In the genomic region with DNA sequence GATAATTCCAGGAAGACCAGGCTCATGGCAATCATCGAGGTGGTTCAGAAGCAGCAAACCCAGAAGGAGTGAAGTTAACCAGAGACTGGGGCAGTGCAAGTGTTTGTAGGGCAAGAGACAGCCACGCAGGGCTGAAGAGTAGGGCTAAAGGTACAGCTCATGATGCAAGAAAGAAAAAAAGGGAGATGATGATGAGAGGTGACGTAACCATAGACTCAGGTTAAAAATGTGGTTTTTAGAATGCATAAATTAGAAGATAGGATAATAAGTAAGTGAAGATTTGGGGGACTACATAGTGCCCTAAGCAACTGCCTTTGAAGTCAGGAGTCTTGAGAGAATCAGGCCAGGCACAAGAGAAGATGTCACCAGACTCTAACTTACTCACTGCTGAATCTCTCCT, we compare ENCODE assay signal across 33 cellular contexts. TPM values are rescaled to one million over a fixed set of nuclear protein-coding genes. Genes with fewer than 3 reads are reported as not detected.
"Had no signal": no experiment of that assay in that cellular context is flagged by ENCODE, and none has a peak within 500 bp of the region (broad histone marks: within the 10 kb centered on the region; RNA-seq: fewer than 3 reads in every experiment).

No MANE protein-coding gene starts in this region.

- H3K4me1 Mint-ChIP-seq: mesothelial cell of epicardium, naive B cell had no signal

- DNase-seq: colonic mucosa; cortex of kidney; effector CD8-positive, alpha-beta T cell; effector memory CD8-positive, alpha-beta T cell; esophagus squamous epithelium; foreskin fibroblast; foreskin melanocyte; gastrocnemius medialis; glutamatergic neuron; head of caudate nucleus; heart right ventricle; hippocampal formation; left cardiac atrium; left lung; left ventricle myocardium superior; lower lobe of right lung; mesenchymal stem cell; mucosa of descending colon; naive B cell had no signal

- H3K4me3 Mint-ChIP-seq: dendritic cell treated with granulocyte-macrophage colony-stimulating factor and Interleukin-4, amounts not matched to agents 40 ng/mL and 50 ng/mL, for 4 days; effector memory CD8-positive, alpha-beta T cell; mesothelial cell of epicardium; naive B cell had no signal

- H3K27ac Mint-ChIP-seq: dendritic cell treated with granulocyte-macrophage colony-stimulating factor and Interleukin-4, amounts not matched to agents 40 ng/mL and 50 ng/mL, for 4 days; effector memory CD8-positive, alpha-beta T cell; mesothelial cell of epicardium had no signal

- H3K4me3 ChIP-seq: colonic mucosa, esophagus squamous epithelium, gastrocnemius medialis, heart right ventricle, left lung, lower lobe of right lung, mucosa of descending colon had no signal

- H3K4me1 ChIP-seq: colonic mucosa, gastrocnemius medialis, heart right ventricle, left lung, lower lobe of right lung had no signal

- FAIRE-seq: endothelial cell of umbilical vein, islet of Langerhans, keratinocyte had no signal

- H3K9me3 Mint-ChIP-seq: dendritic cell treated with granulocyte-macrophage colony-stimulating factor and Interleukin-4, amounts not matched to agents 40 ng/mL and 50 ng/mL, for 4 days; effector memory CD8-positive, alpha-beta T cell; naive B cell had no signal

- H3K36me3 Mint-ChIP-seq: mesothelial cell of epicardium, naive B cell had no signal

- H3K27me3 ChIP-seq: colonic mucosa, esophagus squamous epithelium, gastrocnemius medialis had no signal

- H3K9me3 ChIP-seq: colonic mucosa, esophagus squamous epithelium, gastrocnemius medialis, heart right ventricle, left lung, lower lobe of right lung, mucosa of descending colon had no signal

- H3K27ac ChIP-seq: colonic mucosa, esophagus squamous epithelium, gastrocnemius medialis, heart right ventricle, left lung, lower lobe of right lung had no signal

- H3K36me3 ChIP-seq: colonic mucosa, esophagus squamous epithelium, gastrocnemius medialis, heart right ventricle, left lung, lower lobe of right lung had no signal

- ATAC-seq: effector memory CD8-positive, alpha-beta T cell; gastrocnemius medialis; heart right ventricle; left cardiac atrium; left lung; left ventricle myocardium superior; lower lobe of right lung; mucosa of descending colon had no signal

RNA-seq across cellular contexts. Expression of gene LCE7A, which starts 0.3 kb away (rescaled TPM):
- total RNA-seq: colonic mucosa, dermis microvascular lymphatic vessel endothelial cell, endothelial cell of umbilical vein, epithelial cell of proximal tubule, esophagus squamous epithelium, gastrocnemius medialis, glomerular endothelial cell, heart right ventricle, kidney epithelial cell, left cardiac atrium, left lung, left ventricle myocardium superior, lower lobe of right lung, lung microvascular endothelial cell, mesenteric fat pad, mesothelial cell of epicardium, mucosa of descending colon, myocyte had no signal
- polyA plus RNA-seq: endothelial cell of umbilical vein, esophagus, heart right ventricle, keratinocyte had no signal

RNA-seq across cellular contexts. Expression of gene LCE6A, which starts 17.5 kb away (rescaled TPM):
- total RNA-seq: colonic mucosa, dermis microvascular lymphatic vessel endothelial cell, endothelial cell of umbilical vein, epithelial cell of proximal tubule, esophagus squamous epithelium, gastrocnemius medialis, glomerular endothelial cell, heart right ventricle, kidney epithelial cell, left cardiac atrium, left lung, left ventricle myocardium superior, lower lobe of right lung, lung microvascular endothelial cell, mesenteric fat pad, mesothelial cell of epicardium, mucosa of descending colon, myocyte had no signal
- polyA plus RNA-seq: endothelial cell of umbilical vein, esophagus, heart right ventricle had no signal

RNA-seq across cellular contexts. Expression of gene SMCP, which starts 18.0 kb away (rescaled TPM):
- total RNA-seq: colonic mucosa, dermis microvascular lymphatic vessel endothelial cell, endothelial cell of umbilical vein, epithelial cell of proximal tubule, esophagus squamous epithelium, gastrocnemius medialis, glomerular endothelial cell, heart right ventricle, kidney epithelial cell, left cardiac atrium, left lung, left ventricle myocardium superior, lower leg skin, lower lobe of right lung, lung microvascular endothelial cell, mesenteric fat pad, mesothelial cell of epicardium, mucosa of descending colon, myocyte had no signal
- polyA plus RNA-seq: endothelial cell of umbilical vein, esophagus, heart right ventricle, keratinocyte had no signal

RNA-seq across cellular contexts. Expression of gene LCE1A, which starts 32.9 kb away (rescaled TPM):
- total RNA-seq: colonic mucosa, dermis microvascular lymphatic vessel endothelial cell, endothelial cell of umbilical vein, epithelial cell of proximal tubule, esophagus squamous epithelium, gastrocnemius medialis, glomerular endothelial cell, heart right ventricle, kidney epithelial cell, left cardiac atrium, left lung, left ventricle myocardium superior, lower lobe of right lung, lung microvascular endothelial cell, mesenteric fat pad, mesothelial cell of epicardium, mucosa of descending colon, myocyte had no signal
- polyA plus RNA-seq: endothelial cell of umbilical vein, esophagus, heart right ventricle, keratinocyte had no signal

RNA-seq across cellular contexts. Expression of gene IVL, which starts 48.2 kb away (rescaled TPM):
- total RNA-seq: colonic mucosa, dermis microvascular lymphatic vessel endothelial cell, endothelial cell of umbilical vein, gastrocnemius medialis, glomerular endothelial cell, heart right ventricle, left cardiac atrium, left ventricle myocardium superior, lung microvascular endothelial cell, mesenteric fat pad, mucosa of descending colon, myocyte had no signal
- polyA plus RNA-seq: endothelial cell of umbilical vein had no signal
